In the genomic region with DNA sequence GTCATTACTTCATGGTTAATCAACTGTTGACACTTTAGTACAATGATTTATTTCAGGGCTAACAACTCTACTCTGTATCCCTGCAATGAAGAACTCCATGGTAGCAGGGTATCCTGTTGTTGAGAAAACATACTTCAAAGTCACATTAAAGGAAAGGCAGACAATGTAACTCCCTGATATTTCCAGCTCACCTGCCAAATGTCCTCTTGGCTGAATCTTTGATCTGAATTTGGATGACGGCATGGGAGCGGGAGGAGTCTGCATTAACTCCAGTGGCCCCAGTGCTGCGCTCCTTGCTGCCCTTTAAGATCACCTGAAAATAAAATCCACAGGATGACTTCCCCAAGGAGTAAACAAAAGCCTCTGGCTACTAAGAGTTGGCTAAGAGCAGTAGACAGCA, we compare ENCODE assay signal across 15 cellular contexts. TPM values are rescaled to one million over a fixed set of nuclear protein-coding genes. Genes with fewer than 3 reads are reported as not detected.
DNase-seq lines count a peak whose midpoint lies in the region; ATAC-seq and TF ChIP-seq lines count a peak whose summit lies in the region.
"Had no signal": no experiment of that assay in that cellular context is flagged by ENCODE, and none has a peak within 500 bp of the region (broad histone marks: within the 10 kb centered on the region; RNA-seq: fewer than 3 reads in every experiment).

No MANE protein-coding gene starts in this region.

- H3K9me3 ChIP-seq in left ventricle myocardium inferior (replicated peaks), result no peaks in the 10 kb centered on the region
- H3K9me3 ChIP-seq in mucosa of descending colon, result no peaks in the 10 kb centered on the region
- H3K9me3 ChIP-seq in WERI-Rb-1 (ENCODE audit: severe bottlenecking), result no peaks in the 10 kb centered on the region

- H3K4me1 ChIP-seq in left ventricle myocardium inferior (peaks cover 13% of the 10 kb centered on the region), mucosa of descending colon (ENCODE audit: low read depth) (no peaks in the 10 kb centered on the region)

- H3K4me3 ChIP-seq in left ventricle myocardium inferior, result no peak overlapping the region
- no peak overlapping the region for H3K4me3 ChIP-seq in mucosa of descending colon
- H3K4me3 ChIP-seq in WERI-Rb-1 (ENCODE audit: low read depth, low read length), result no peak overlapping the region
- H3K4me3 ChIP-seq: SK-N-MC had no signal

- peaks cover 11% of the 10 kb centered on the region for H3K4me1 Mint-ChIP-seq in brain
- peaks cover 15% of the 10 kb centered on the region for H3K4me1 Mint-ChIP-seq in type B pancreatic cell (ENCODE audit: unreplicated experiment)

- intact Hi-C loops in left ventricle myocardium superior (cut with micrococcal nuclease), result no loop called here
- intact Hi-C loops in left ventricle myocardium inferior (cut with micrococcal nuclease), result no loop called here
- intact Hi-C loops in mucosa of descending colon (cut with DNase I, micrococcal nuclease), result no loop called here

- TF ChIP-seq CTCF in left ventricle myocardium inferior (IDR thresholded peaks at IDR 0.05; ENCODE audit: borderline replicate concordance), result no peak
- TF ChIP-seq CTCF in brain (conservative IDR thresholded peaks at IDR 0.05), result no peak
- no peak for TF ChIP-seq CTCF in mucosa of descending colon (IDR thresholded peaks at IDR 0.05)
- TF ChIP-seq CTCF in type B pancreatic cell (conservative IDR thresholded peaks at IDR 0.05), result no peak
- TF ChIP-seq CTCF in WERI-Rb-1 (IDR thresholded peaks at IDR 0.05; ENCODE audit: low read depth, low read length), result no peak

- H3K27ac Mint-ChIP-seq in brain, result peak overlapping the region in 3 of 5 experiments; percentile 18 to 65 (median 49)
- H3K27ac Mint-ChIP-seq in type B pancreatic cell, result peak overlapping the region; percentile 63

- peak; percentile 78 for ATAC-seq in left ventricle myocardium superior
- ATAC-seq in mucosa of descending colon, result peak; percentile 34
- ATAC-seq in GM18858 (IDR thresholded peaks at IDR 0.05; ENCODE audit: unreplicated experiment), result no peak

- H3K27ac ChIP-seq in left ventricle myocardium inferior (replicated peaks) (no peak overlapping the region), WERI-Rb-1 (no peak overlapping the region)
- H3K27ac ChIP-seq: C4-2B, SK-N-MC had no signal

- no peak for DNase-seq in left ventricle myocardium superior
- no peak for DNase-seq in left ventricle myocardium inferior
- DNase-seq in mucosa of descending colon, result no peak
- DNase-seq in type B pancreatic cell (ENCODE audit: extremely low spot score, unreplicated experiment), result no peak
- DNase-seq in WERI-Rb-1, result no peak
- no peak for DNase-seq in activated CD4-positive, alpha-beta T cell treated with anti-CD3 and anti-CD28 coated beads, Interleukin-2, amount 50 U/mL, for 4 hours
- DNase-seq: DMS 273 treated with DMSO at 0.1 percent for 48 hours, NCI-H1105 treated with DMSO at 0.1 percent for 48 hours, NCI-H187 treated with DMSO at 0.1 percent for 48 hours, NCI-H2171, NCI-H446 had no signal

- H3K27me3 ChIP-seq in left ventricle myocardium inferior (ENCODE audit: low read depth), result no peaks in the 10 kb centered on the region
- no peaks in the 10 kb centered on the region for H3K27me3 ChIP-seq in WERI-Rb-1 (ENCODE audit: insufficient read depth, low read depth, severe bottlenecking)

- H3K36me3 Mint-ChIP-seq in brain (peaks cover 5% of the 10 kb centered on the region), type B pancreatic cell (peaks cover 6% of the 10 kb centered on the region)

- H3K36me3 ChIP-seq in left ventricle myocardium inferior (no peaks in the 10 kb centered on the region), mucosa of descending colon (ENCODE audit: low read depth) (no peaks in the 10 kb centered on the region), WERI-Rb-1 (no peaks in the 10 kb centered on the region; the same call in 1 of the 2 replicates)

- H3K4me3 Mint-ChIP-seq in brain, result no peak overlapping the region
- no peak overlapping the region for H3K4me3 Mint-ChIP-seq in type B pancreatic cell

- no peaks in the 10 kb centered on the region for H3K27me3 Mint-ChIP-seq in brain
- H3K27me3 Mint-ChIP-seq in type B pancreatic cell, result no peaks in the 10 kb centered on the region

- H3K9me3 Mint-ChIP-seq in brain (peaks cover 0 to 2% (median 0%) of the 10 kb centered on the region in 5 experiments), type B pancreatic cell (no peaks in the 10 kb centered on the region)

RNA-seq across cellular contexts. Expression of a gene that starts 57.5 kb away (rescaled TPM):
- total RNA-seq in left ventricle myocardium superior (0.45 TPM), left ventricle myocardium inferior (0.63 TPM), mucosa of descending colon (1 to 10 TPM; 1.3 to 2.8 (median 1.8) TPM), type B pancreatic cell (ENCODE audit: low replicate concordance) (3.5 and 9.6 TPM in 2 replicates)
- 9.4 TPM for polyA plus RNA-seq in brain (ENCODE audit: insufficient read depth, low read depth, low replicate concordance)

RNA-seq across cellular contexts. Expression of a gene that starts 57.8 kb away (rescaled TPM):
- 19.6 TPM for total RNA-seq in left ventricle myocardium superior
- 22.2 TPM for total RNA-seq in left ventricle myocardium inferior
- polyA plus RNA-seq in brain (ENCODE audit: insufficient read depth, low read depth, low replicate concordance), result 54.3 TPM
- 10 to 100 TPM; 14.9 to 19.9 (median 17.2) TPM for total RNA-seq in mucosa of descending colon
- total RNA-seq in type B pancreatic cell (ENCODE audit: low replicate concordance), result 25.1 and 25.4 TPM in 2 replicates
